In genomic region chrX:135389717-135390116, GRCh38 we compare ENCODE assay signal across 20 cellular contexts. TPM values are rescaled to one million over a fixed set of nuclear protein-coding genes. Genes with fewer than 3 reads are reported as not detected.
DNase-seq lines count a peak whose midpoint lies in the region; ATAC-seq, FAIRE-seq and TF ChIP-seq lines count a peak whose summit lies in the region.
"Had no signal": no experiment of that assay in that cellular context is flagged by ENCODE, and none has a peak within 500 bp of the region (broad histone marks: within the 10 kb centered on the region; RNA-seq: fewer than 3 reads in every experiment).

No MANE protein-coding gene starts in this region.

- H3K27ac Mint-ChIP-seq in naive thymus-derived CD8-positive, alpha-beta T cell, result no peak overlapping the region
- H3K27ac Mint-ChIP-seq in activated CD4-positive, alpha-beta memory T cell treated with anti-CD3 and anti-CD28 coated beads, Interleukin-2, amount 10 ng/mL, durations not matched to agents 7 days and 5 days, result no peak overlapping the region
- H3K27ac Mint-ChIP-seq: neural progenitor cell; T-helper 1 cell treated with Interleukin-12 subunit alpha and Interleukin-12 subunit beta and Interleukin-4 antibody, amounts not matched to agents 30 μg/mL and 1 μg/mL, for 36 hours had no signal

- no peak overlapping the region for H3K4me3 Mint-ChIP-seq in naive thymus-derived CD8-positive, alpha-beta T cell
- no peak overlapping the region for H3K4me3 Mint-ChIP-seq in activated CD4-positive, alpha-beta memory T cell treated with anti-CD3 and anti-CD28 coated beads, Interleukin-2, amount 10 ng/mL, durations not matched to agents 7 days and 5 days
- H3K4me3 Mint-ChIP-seq: neural progenitor cell; T-helper 1 cell treated with Interleukin-12 subunit alpha and Interleukin-12 subunit beta and Interleukin-4 antibody, amounts not matched to agents 30 μg/mL and 1 μg/mL, for 36 hours had no signal

- FAIRE-seq in GM19239 (lab: Jason Lieb, UNC) (peak; percentile 26), bronchial epithelial cell (lab: Jason Lieb, UNC) (peak; percentile 96)
- FAIRE-seq: endometrium, GM18507 had no signal

- no peak overlapping the region for H2AFZ ChIP-seq in SK-N-SH (ENCODE audit: low read depth)
- H2AFZ ChIP-seq: neural progenitor cell had no signal

- H3K36me3 ChIP-seq in bronchial epithelial cell (ENCODE audit: control insufficient read depth, insufficient read depth, low read length) (no peaks in the 10 kb centered on the region), SK-N-SH (replicated peaks in 1 of 2; ENCODE audit: control insufficient read depth in 1 of 2, insufficient read depth in 2 of 2, low read length in 1 of 2) (no peaks in the 10 kb centered on the region)
- H3K36me3 ChIP-seq: heart left ventricle, lower lobe of right lung, neural progenitor cell had no signal

- no peaks in the 10 kb centered on the region for H3K9me3 ChIP-seq in SK-N-SH
- H3K9me3 ChIP-seq: heart left ventricle, lower lobe of right lung had no signal

- POLR2A ChIA-PET in SK-N-SH (lab: Yijun Ruan, JAX), result no interaction called here
- POLR2A ChIA-PET in naive thymus-derived CD8-positive, alpha-beta T cell (lab: Charles Lee), result interaction anchor here (0.7 kb wide), 1 partner anchor 45 kb away, joined by 3 read pairs; no protein-coding TSS in a partner anchor
- POLR2A ChIA-PET in activated CD4-positive, alpha-beta memory T cell treated with anti-CD3 and anti-CD28 coated beads, Interleukin-2, amount 10 ng/mL, durations not matched to agents 7 days and 5 days (lab: Charles Lee), result no interaction called here

- H3K9ac ChIP-seq in SK-N-SH, result no peak overlapping the region
- H3K9ac ChIP-seq: neural progenitor cell had no signal

- no peak for TF ChIP-seq EP300 in SK-N-SH (IDR thresholded peaks at IDR 0.05; ENCODE audit: borderline replicate concordance in 1 of 2, low read depth in 1 of 2, low read length in 1 of 2)

- H4K20me1 ChIP-seq in SK-N-SH (ENCODE audit: insufficient read depth), result no peaks in the 10 kb centered on the region

- TF ChIP-seq CTCF in bronchial epithelial cell (IDR thresholded peaks at IDR 0.05; ENCODE audit: insufficient read depth, low read length, severe bottlenecking) (no peak), SK-N-SH (IDR thresholded peaks at IDR 0.05) (no peak)

- no peak for ATAC-seq in naive thymus-derived CD8-positive, alpha-beta T cell
- ATAC-seq: heart left ventricle, lower lobe of right lung, sciatic nerve had no signal

- H3K9me2 ChIP-seq in SK-N-SH, result no peaks in the 10 kb centered on the region

- peaks cover 0 to 12% (median 7%) of the 10 kb centered on the region in 4 donors for H3K4me1 Mint-ChIP-seq in naive thymus-derived CD8-positive, alpha-beta T cell
- H3K4me1 Mint-ChIP-seq in activated CD4-positive, alpha-beta memory T cell treated with anti-CD3 and anti-CD28 coated beads, Interleukin-2, amount 10 ng/mL, durations not matched to agents 7 days and 5 days, result peaks cover 24% of the 10 kb centered on the region
- H3K4me1 Mint-ChIP-seq: neural progenitor cell had no signal

- no peaks in the 10 kb centered on the region for H3K4me1 ChIP-seq in SK-N-SH (ENCODE audit: control insufficient read depth in 1 of 2, insufficient read depth in 2 of 2, low read depth in 1 of 2, low read length in 1 of 2)
- H3K4me1 ChIP-seq: heart left ventricle, lower lobe of right lung, neural progenitor cell had no signal

- CTCF ChIA-PET in SK-N-SH (lab: Yijun Ruan, JAX), result no interaction called here
- CTCF ChIA-PET in activated CD4-positive, alpha-beta memory T cell treated with anti-CD3 and anti-CD28 coated beads, Interleukin-2, amount 10 ng/mL, durations not matched to agents 7 days and 5 days (lab: Charles Lee), result no interaction called here

- H3K27ac ChIP-seq in SK-N-SH (ENCODE audit: low read depth in 2 of 2, low read length in 1 of 2), result no peak overlapping the region
- H3K27ac ChIP-seq: heart left ventricle, lower lobe of right lung, neural progenitor cell had no signal

- no peaks in the 10 kb centered on the region for H3K27me3 ChIP-seq in bronchial epithelial cell (ENCODE audit: control insufficient read depth, insufficient read depth, low read length)
- no peaks in the 10 kb centered on the region for H3K27me3 ChIP-seq in SK-N-SH (ENCODE audit: insufficient read depth)
- H3K27me3 ChIP-seq: neural progenitor cell had no signal

- peaks cover 0 to 2% (median 0%) of the 10 kb centered on the region in 5 donors for H3K27me3 Mint-ChIP-seq in naive thymus-derived CD8-positive, alpha-beta T cell
- no peaks in the 10 kb centered on the region for H3K27me3 Mint-ChIP-seq in activated CD4-positive, alpha-beta memory T cell treated with anti-CD3 and anti-CD28 coated beads, Interleukin-2, amount 10 ng/mL, durations not matched to agents 7 days and 5 days

- H3K4me3 ChIP-seq in bronchial epithelial cell (ENCODE audit: low read depth, low read length) (no peak overlapping the region), SK-N-SH (ENCODE audit: low read depth in 2 of 2, low read length in 1 of 2) (no peak overlapping the region)
- H3K4me3 ChIP-seq: heart left ventricle, lower lobe of right lung, neural progenitor cell had no signal

- H3K9me3 Mint-ChIP-seq in naive thymus-derived CD8-positive, alpha-beta T cell, result no peaks in the 10 kb centered on the region
- H3K9me3 Mint-ChIP-seq in activated CD4-positive, alpha-beta memory T cell treated with anti-CD3 and anti-CD28 coated beads, Interleukin-2, amount 10 ng/mL, durations not matched to agents 7 days and 5 days, result no peaks in the 10 kb centered on the region
- H3K9me3 Mint-ChIP-seq: neural progenitor cell had no signal

- 0% methylated on average over 2 of the region's 2 CpGs for WGBS in SK-N-SH (ENCODE audit: low lambda C conversion rate)

- H3K36me3 Mint-ChIP-seq in naive thymus-derived CD8-positive, alpha-beta T cell, result no peaks in the 10 kb centered on the region
- H3K36me3 Mint-ChIP-seq in activated CD4-positive, alpha-beta memory T cell treated with anti-CD3 and anti-CD28 coated beads, Interleukin-2, amount 10 ng/mL, durations not matched to agents 7 days and 5 days (ENCODE audit: low read depth), result no peaks in the 10 kb centered on the region
- H3K36me3 Mint-ChIP-seq: neural progenitor cell had no signal

- H3F3A ChIP-seq in SK-N-SH (replicated peaks; ENCODE audit: insufficient read depth), result no peaks in the 10 kb centered on the region

- no peak for DNase-seq in GM19239 (ENCODE audit: insufficient read length, low spot score)
- DNase-seq in NCI-H226, result peak; percentile 32
- peak; percentile 93 for DNase-seq in bronchial epithelial cell (ENCODE audit: low read depth)
- DNase-seq in lung microvascular endothelial cell (ENCODE audit: low read depth in 2 of 2), result peak; percentile 9 to 40
- no peak for DNase-seq in SK-N-SH
- DNase-seq in naive thymus-derived CD8-positive, alpha-beta T cell, result no peak
- no peak for DNase-seq in activated CD4-positive, alpha-beta memory T cell treated with anti-CD3 and anti-CD28 coated beads, Interleukin-2, amount 10 ng/mL, durations not matched to agents 7 days and 5 days
- DNase-seq: activated CD4-positive, alpha-beta T cell treated with anti-CD3 and anti-CD28 coated beads, Interleukin-2, amount 50 U/mL, for 4 hours; activated effector memory CD4-positive, alpha-beta T cell treated with anti-CD3 and anti-CD28 coated beads, Interleukin-2, amount 50 U/mL, for 16 hours; central memory CD4-positive, alpha-beta T cell; GF-D8; heart left ventricle; lower lobe of right lung; stimulated activated naive CD4-positive, alpha-beta T cell treated with Interleukin-2 at 50 U/mL for 16 hours had no signal

- no peak overlapping the region for H3K4me2 ChIP-seq in SK-N-SH
- H3K4me2 ChIP-seq: neural progenitor cell had no signal

- H3K79me2 ChIP-seq in SK-N-SH (ENCODE audit: insufficient read depth), result no peaks in the 10 kb centered on the region

- no peak for TF ChIP-seq RAD21 in SK-N-SH (IDR thresholded peaks at IDR 0.05; ENCODE audit: low read length)

TF ChIP-seq in SK-N-SH, 30 proteins besides CTCF, POLR2A, EP300 and RAD21 (continues in another document):
- TF ChIP-seq NFIC (IDR thresholded peaks at IDR 0.05; ENCODE audit: borderline replicate concordance), result no peak
- no peak for TF ChIP-seq RFX5 (IDR thresholded peaks at IDR 0.05; ENCODE audit: low read length)
- TF ChIP-seq GABPA (IDR thresholded peaks at IDR 0.05; ENCODE audit: low read depth), result no peak
- TF ChIP-seq MXI1 (IDR thresholded peaks at IDR 0.05; ENCODE audit: low read depth, low read length), result no peak
- TF ChIP-seq CHD2 (IDR thresholded peaks at IDR 0.05; ENCODE audit: low read length, partially characterized antibody), result no peak
- no peak for TF ChIP-seq YY1 (IDR thresholded peaks at IDR 0.05; ENCODE audit: low read depth)

RNA-seq across cellular contexts. Expression of gene SMIM10L2A, which starts 32.0 kb away (rescaled TPM):
- 2.1 and 3.8 TPM in 2 replicates for total RNA-seq in bronchial epithelial cell
- 0.40 and 0.65 TPM in 2 replicates for total RNA-seq in lung microvascular endothelial cell
- 0.08 and 0.15 TPM in 2 replicates for polyA plus RNA-seq in SK-N-SH (2012; rRNA removed)
- polyA plus RNA-seq in SK-N-SH (2012; cell fraction: cytosol; rRNA removed), result 0.12 and 0.13 TPM in 2 replicates
- polyA plus RNA-seq in SK-N-SH (2012; cell fraction: nucleus; rRNA removed), result 0.32 and 0.37 TPM in 2 replicates
- 1 to 10 TPM; 5.0 to 5.5 TPM for total RNA-seq in naive thymus-derived CD8-positive, alpha-beta T cell
- polyA plus RNA-seq in naive thymus-derived CD8-positive, alpha-beta T cell, result under 1 TPM; 0.25 to 0.46 (median 0.36) TPM
- total RNA-seq in activated CD4-positive, alpha-beta memory T cell treated with anti-CD3 and anti-CD28 coated beads, Interleukin-2, amount 10 ng/mL, durations not matched to agents 7 days and 5 days, result under 1 TPM; 0.33 to 0.45 TPM
- total RNA-seq: RPMI7951 had no signal

RNA-seq across cellular contexts. Expression of gene ZNF449, which starts 45.1 kb away (rescaled TPM):
- total RNA-seq in bronchial epithelial cell, result 4.7 and 7.6 TPM in 2 replicates
- total RNA-seq in lung microvascular endothelial cell, result 5.9 and 10.3 TPM in 2 replicates
- polyA plus RNA-seq in SK-N-SH (2012; rRNA removed), result 2.2 and 4.4 TPM in 2 replicates
- 2.1 and 2.4 TPM in 2 replicates for polyA plus RNA-seq in SK-N-SH (2012; cell fraction: cytosol; rRNA removed)
- 6.4 and 13.1 TPM in 2 replicates for polyA plus RNA-seq in SK-N-SH (2012; cell fraction: nucleus; rRNA removed)
- 1 to 10 TPM; 5.3 to 5.5 TPM for total RNA-seq in naive thymus-derived CD8-positive, alpha-beta T cell
- polyA plus RNA-seq in naive thymus-derived CD8-positive, alpha-beta T cell, result 1 to 10 TPM in 2 of 3 donors, under 1 TPM in 1; 0.71 to 2.0 (median 1.2) TPM
- 1 to 10 TPM; 4.7 to 4.8 TPM for total RNA-seq in activated CD4-positive, alpha-beta memory T cell treated with anti-CD3 and anti-CD28 coated beads, Interleukin-2, amount 10 ng/mL, durations not matched to agents 7 days and 5 days

RNA-seq across cellular contexts. Expression of gene ZNF75D, which starts 45.8 kb away (rescaled TPM):
- 3.7 and 5.4 TPM in 2 replicates for total RNA-seq in bronchial epithelial cell
- 6.5 and 7.3 TPM in 2 replicates for total RNA-seq in lung microvascular endothelial cell
- polyA plus RNA-seq in SK-N-SH (2012; rRNA removed), result 3.5 and 4.6 TPM in 2 replicates
- polyA plus RNA-seq in SK-N-SH (2012; cell fraction: cytosol; rRNA removed), result 3.5 and 3.6 TPM in 2 replicates
- polyA plus RNA-seq in SK-N-SH (2012; cell fraction: nucleus; rRNA removed), result 7.9 and 12.7 TPM in 2 replicates
- total RNA-seq in naive thymus-derived CD8-positive, alpha-beta T cell, result 10 to 100 TPM; 17.7 to 19.4 TPM
- polyA plus RNA-seq in naive thymus-derived CD8-positive, alpha-beta T cell, result 10 to 100 TPM in 2 of 3 donors, 1 to 10 TPM in 1; 9.8 to 12.0 (median 10.5) TPM
- total RNA-seq in activated CD4-positive, alpha-beta memory T cell treated with anti-CD3 and anti-CD28 coated beads, Interleukin-2, amount 10 ng/mL, durations not matched to agents 7 days and 5 days, result 10 to 100 TPM; 11.8 to 11.9 TPM

Comparison
In these comparisons a context has a peak if more than half of its experiments do, and no peak if none do; other contexts are left out.
1. DNase-seq: peak in NCI-H226 (single experiment), bronchial epithelial cell (single experiment) and lung microvascular endothelial cell (2 of 2); none in GM19239 (single experiment), SK-N-SH (single experiment), naive thymus-derived CD8-positive, alpha-beta T cell (0 of 10) and activated CD4-positive, alpha-beta memory T cell treated with anti-CD3 and anti-CD28 coated beads, Interleukin-2, amount 10 ng/mL, durations not matched to agents 7 days and 5 days (single experiment).